ENCODE assay signal across 9 cellular contexts in the genomic region with DNA sequence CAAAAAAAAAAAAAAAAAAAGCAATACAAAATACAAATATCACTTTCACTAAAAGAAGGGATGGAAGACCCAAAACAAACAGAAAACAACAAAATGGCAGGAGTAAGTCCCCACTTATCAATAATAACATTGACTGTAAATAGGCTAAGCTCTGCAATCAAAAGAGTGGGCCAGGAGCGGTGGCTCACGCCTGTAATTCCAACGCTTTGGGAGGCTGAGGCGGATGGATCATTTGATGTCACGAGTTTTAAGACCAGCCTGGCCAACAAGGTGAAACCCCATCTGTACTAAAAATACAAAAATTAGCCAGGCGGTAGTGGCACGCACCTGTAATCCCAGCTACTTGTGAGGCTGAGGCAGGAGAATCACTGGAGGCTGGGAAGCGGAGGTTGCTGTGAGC.
"Had no signal": no experiment of that assay in that cellular context is flagged by ENCODE, and none has a peak within 500 bp of the region (broad histone marks: within the 10 kb centered on the region; RNA-seq: fewer than 3 reads in every experiment).

No MANE protein-coding gene starts in this region.

- H3K27ac ChIP-seq: GM23248, HL-60 had no signal

- H3K9me3 ChIP-seq: HAP-1 had no signal

- H3K36me3 Mint-ChIP-seq: IgD-negative memory B cell had no signal

- H3K4me3 Mint-ChIP-seq: HFFc6, IgD-negative memory B cell had no signal

- H3K9ac ChIP-seq: GM23248 had no signal

- FAIRE-seq: HepG2 had no signal

- H3K4me1 ChIP-seq: HAP-1 had no signal

- H3K27ac Mint-ChIP-seq: HFFc6, IgD-negative memory B cell had no signal

- ATAC-seq: HCT116, HepG2 had no signal

- DNase-seq: GM23248, GOT3, H7, HFFc6 had no signal

- H3K27me3 Mint-ChIP-seq: IgD-negative memory B cell had no signal

- H3K4me3 ChIP-seq: GM23248, HAP-1 had no signal
